1 cellular context compared by ENCODE assay signal in genomic region chr10:44829426-44829825, GRCh38.
TF ChIP-seq lines count a peak whose summit lies in the region.

No MANE protein-coding gene starts in this region.

TF ChIP-seq in H1, 55 proteins besides CTCF, POLR2A, EP300 and RAD21:
- TF ChIP-seq EGR1 (IDR thresholded peaks at IDR 0.05; ENCODE audit: borderline replicate concordance, low read depth, low read length) (no peak), CTBP2 (IDR thresholded peaks at IDR 0.05; ENCODE audit: borderline replicate concordance, insufficient read depth, insufficient read length, low read length) (no peak), NANOG (IDR thresholded peaks at IDR 0.05; ENCODE audit: insufficient read depth, low read depth, low read length, poor library complexity, severe bottlenecking) (no peak), KDM1A (IDR thresholded peaks at IDR 0.05; ENCODE audit: borderline replicate concordance, low read length) (no peak), ATF3 (IDR thresholded peaks at IDR 0.05; ENCODE audit: insufficient read depth, low read depth, low read length) (no peak), E2F6 (IDR thresholded peaks at IDR 0.05) (no peak), CEBPB (IDR thresholded peaks at IDR 0.05; ENCODE audit: low read depth, low read length) (no peak), SP1 (IDR thresholded peaks at IDR 0.05; ENCODE audit: low read depth, low read length) (no peak), SRF (IDR thresholded peaks at IDR 0.05; ENCODE audit: low read depth, low read length) (no peak), SIN3A (conservative IDR thresholded peaks at IDR 0.05 in 1 of 2, IDR thresholded peaks at IDR 0.05 in 1 of 2; ENCODE audit: low read depth in 1 of 2, low read length in 2 of 2) (no peak), BCL11A (IDR thresholded peaks at IDR 0.05; ENCODE audit: low read depth in 2 of 2, low read length in 2 of 2) (no peak), ATF2 (IDR thresholded peaks at IDR 0.05; ENCODE audit: low read length) (no peak), TAF7 (optimal IDR thresholded peaks at IDR 0.05; ENCODE audit: borderline replicate concordance, low read depth, low read length) (no peak), SUZ12 (IDR thresholded peaks at IDR 0.05; ENCODE audit: low read length) (no peak), CREB1 (IDR thresholded peaks at IDR 0.05) (no peak), KDM4A (IDR thresholded peaks at IDR 0.05; ENCODE audit: low read depth, low read length, severe bottlenecking) (no peak), TEAD4 (IDR thresholded peaks at IDR 0.05; ENCODE audit: low read depth, low read length) (no peak), RBBP5 (IDR thresholded peaks at IDR 0.05; ENCODE audit: borderline replicate concordance, low read depth, low read length) (no peak), BACH1 (IDR thresholded peaks at IDR 0.05; ENCODE audit: low read length) (no peak), NRF1 (IDR thresholded peaks at IDR 0.05; ENCODE audit: low read depth, low read length) (no peak)
